ENCODE assay signal across 11 cellular contexts in genomic region chr12:66092559-66093269, GRCh38. TPM values are rescaled to one million over a fixed set of nuclear protein-coding genes. Genes with fewer than 3 reads are reported as not detected.
DNase-seq lines count a peak whose midpoint lies in the region; ATAC-seq and TF ChIP-seq lines count a peak whose summit lies in the region.
"Had no signal": no experiment of that assay in that cellular context is flagged by ENCODE, and none has a peak within 500 bp of the region (broad histone marks: within the 10 kb centered on the region; RNA-seq: fewer than 3 reads in every experiment).

No MANE protein-coding gene starts in this region.

- peak; percentile 17 for DNase-seq in activated CD4-positive, alpha-beta T cell treated with anti-CD3 and anti-CD28 coated beads for 36 hours
- DNase-seq in activated CD4-positive, alpha-beta T cell treated with anti-CD3 and anti-CD28 coated beads, Interleukin-2, amount 50 U/mL, for 4 hours = no peak
- DNase-seq in HS-5 (ENCODE audit: low read depth) (peak; percentile 16), epithelial cell of esophagus (ENCODE audit: low read depth) (peak; percentile 89), hepatic stellate cell (ENCODE audit: low spot score) (no peak)
- DNase-seq in activated CD8-positive, alpha-beta memory T cell treated with anti-CD3 and anti-CD28 coated beads, Interleukin-2, amount 50 U/mL, for 4 hours = no peak
- DNase-seq: activated CD4-positive, alpha-beta T cell treated with anti-CD3 and anti-CD28 coated beads, Interleukin-2, amount 10 ng/mL, durations not matched to agents 24 days and 14 days; H9 had no signal

- no peak overlapping the region for H3K9ac ChIP-seq in skeletal muscle satellite cell (ENCODE audit: low read depth, low read length)

- peak overlapping the region; percentile 31 for H3K4me2 ChIP-seq in skeletal muscle satellite cell (ENCODE audit: low read length)

- no peak for TF ChIP-seq CTCF in epithelial cell of esophagus (IDR thresholded peaks at IDR 0.05; ENCODE audit: insufficient read depth, low read depth, low read length, missing control alignments)

- no peaks in the 10 kb centered on the region for H3K4me1 Mint-ChIP-seq in activated CD4-positive, alpha-beta T cell treated with anti-CD3 and anti-CD28 coated beads for 36 hours
- H3K4me1 Mint-ChIP-seq: activated CD4-positive, alpha-beta T cell treated with anti-CD3 and anti-CD28 coated beads, Interleukin-2, amount 10 ng/mL, durations not matched to agents 24 days and 14 days had no signal

- no peak for ATAC-seq in activated CD4-positive, alpha-beta T cell treated with anti-CD3 and anti-CD28 coated beads for 36 hours
- no peak for ATAC-seq in esophagus mucosa

- H3K4me3 Mint-ChIP-seq in activated CD4-positive, alpha-beta T cell treated with anti-CD3 and anti-CD28 coated beads for 36 hours = no peak overlapping the region
- H3K4me3 Mint-ChIP-seq: activated CD4-positive, alpha-beta T cell treated with anti-CD3 and anti-CD28 coated beads, Interleukin-2, amount 10 ng/mL, durations not matched to agents 24 days and 14 days; H9; type B pancreatic cell had no signal

- POLR2A ChIA-PET in activated CD4-positive, alpha-beta T cell treated with anti-CD3 and anti-CD28 coated beads for 36 hours (lab: Charles Lee) = no interaction called here

- H3K4me1 ChIP-seq in skeletal muscle satellite cell (ENCODE audit: control insufficient read depth, insufficient read depth, low read length) = peaks cover 13% of the 10 kb centered on the region

- peaks cover 11% of the 10 kb centered on the region for H3K27me3 Mint-ChIP-seq in activated CD4-positive, alpha-beta T cell treated with anti-CD3 and anti-CD28 coated beads for 36 hours
- H3K27me3 Mint-ChIP-seq: type B pancreatic cell had no signal

- no peaks in the 10 kb centered on the region for H3K36me3 ChIP-seq in skeletal muscle satellite cell (ENCODE audit: insufficient read depth, low read length)

- H3K27ac Mint-ChIP-seq in activated CD4-positive, alpha-beta T cell treated with anti-CD3 and anti-CD28 coated beads for 36 hours = no peak overlapping the region
- H3K27ac Mint-ChIP-seq: activated CD4-positive, alpha-beta T cell treated with anti-CD3 and anti-CD28 coated beads, Interleukin-2, amount 10 ng/mL, durations not matched to agents 24 days and 14 days; H9; type B pancreatic cell had no signal

- H3K9me3 Mint-ChIP-seq in activated CD4-positive, alpha-beta T cell treated with anti-CD3 and anti-CD28 coated beads for 36 hours (ENCODE audit: low read depth) = no peaks in the 10 kb centered on the region
- H3K9me3 Mint-ChIP-seq: activated CD4-positive, alpha-beta T cell treated with anti-CD3 and anti-CD28 coated beads, Interleukin-2, amount 10 ng/mL, durations not matched to agents 24 days and 14 days; type B pancreatic cell had no signal

- H3K27me3 ChIP-seq in skeletal muscle satellite cell (ENCODE audit: control insufficient read depth, insufficient read depth, low read length) = no peaks in the 10 kb centered on the region

- intact Hi-C loops in activated CD4-positive, alpha-beta T cell treated with anti-CD3 and anti-CD28 coated beads for 36 hours (cut with DNase I, micrococcal nuclease) = no loop called here

- no peaks in the 10 kb centered on the region for H3K36me3 Mint-ChIP-seq in activated CD4-positive, alpha-beta T cell treated with anti-CD3 and anti-CD28 coated beads for 36 hours (ENCODE audit: low read depth)
- H3K36me3 Mint-ChIP-seq: type B pancreatic cell had no signal

- H3K9me3 ChIP-seq in skeletal muscle satellite cell (replicated peaks; ENCODE audit: low read length) = no peaks in the 10 kb centered on the region

- no peak overlapping the region for H3K4me3 ChIP-seq in epithelial cell of esophagus (ENCODE audit: low read length)
- H3K4me3 ChIP-seq in skeletal muscle satellite cell (ENCODE audit: low read length) = no peak overlapping the region

- CTCF ChIA-PET in activated CD4-positive, alpha-beta T cell treated with anti-CD3 and anti-CD28 coated beads for 36 hours (lab: Charles Lee) = no interaction called here

RNA-seq across cellular contexts. Expression of gene LLPH, which starts 37.8 kb away (rescaled TPM):
- total RNA-seq in activated CD4-positive, alpha-beta T cell treated with anti-CD3 and anti-CD28 coated beads for 36 hours = 10 to 100 TPM; 33.1 to 36.5 TPM
- 3.1 and 4.3 TPM in 2 replicates for total RNA-seq in skeletal muscle satellite cell (2012; rRNA removed)
- 18.3 TPM for total RNA-seq in esophagus mucosa

Comparison
In these comparisons a context has a peak if more than half of its experiments do, and no peak if none do; other contexts are left out.
1. DNase-seq: peak in activated CD4-positive, alpha-beta T cell treated with anti-CD3 and anti-CD28 coated beads for 36 hours (single experiment), HS-5 (single experiment) and epithelial cell of esophagus (single experiment); none in activated CD4-positive, alpha-beta T cell treated with anti-CD3 and anti-CD28 coated beads, Interleukin-2, amount 50 U/mL, for 4 hours (0 of 2), activated CD8-positive, alpha-beta memory T cell treated with anti-CD3 and anti-CD28 coated beads, Interleukin-2, amount 50 U/mL, for 4 hours (single experiment) and hepatic stellate cell (single experiment).